In the genomic region with DNA sequence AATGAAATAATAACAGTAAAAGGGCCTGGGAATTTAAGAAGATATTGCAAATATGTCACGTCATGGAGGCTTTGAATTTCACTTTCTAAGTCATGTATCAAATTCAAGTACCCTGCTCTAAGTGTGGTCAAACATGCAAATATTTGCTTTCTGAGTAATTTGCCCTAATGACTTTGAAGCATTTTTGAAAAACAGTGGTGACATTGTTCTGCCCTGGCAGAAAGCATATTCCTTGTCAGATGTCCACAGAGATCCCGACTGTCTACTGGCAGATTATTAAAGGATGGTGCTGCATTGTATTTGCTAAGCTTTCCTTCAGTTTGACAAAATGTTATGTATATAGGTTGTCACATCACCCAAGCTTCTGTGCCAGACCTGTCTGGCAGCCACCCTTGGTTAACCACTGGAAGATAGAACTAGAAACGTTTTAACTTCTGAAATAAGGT, we compare ENCODE assay signal across 9 cellular contexts.
DNase-seq lines count a peak whose midpoint lies in the region; ATAC-seq, FAIRE-seq and TF ChIP-seq lines count a peak whose summit lies in the region.
"Had no signal": no experiment of that assay in that cellular context is flagged by ENCODE, and none has a peak within 500 bp of the region (broad histone marks: within the 10 kb centered on the region; RNA-seq: fewer than 3 reads in every experiment).

No MANE protein-coding gene starts in this region.

- peaks cover 3% of the 10 kb centered on the region for H3K27me3 Mint-ChIP-seq in activated CD4-positive, alpha-beta memory T cell treated with anti-CD3 and anti-CD28 coated beads, Interleukin-2, amount 10 ng/mL, durations not matched to agents 7 days and 5 days
- H3K27me3 Mint-ChIP-seq: activated naive CD4-positive, alpha-beta T cell treated with anti-CD3 and anti-CD28 coated beads, Interleukin-2, amount 50 U/mL, for 24 hours had no signal

- no peak for FAIRE-seq in pancreas (lab: Jason Lieb, UNC)

- TF ChIP-seq POLR2A in Peyer's patch (IDR thresholded peaks at IDR 0.05) = no peak
- no peak for TF ChIP-seq POLR2A in testis (IDR thresholded peaks at IDR 0.05)

- no peaks in the 10 kb centered on the region for H3K9me3 Mint-ChIP-seq in activated CD4-positive, alpha-beta memory T cell treated with anti-CD3 and anti-CD28 coated beads, Interleukin-2, amount 10 ng/mL, durations not matched to agents 7 days and 5 days
- H3K9me3 Mint-ChIP-seq: activated naive CD4-positive, alpha-beta T cell treated with anti-CD3 and anti-CD28 coated beads, Interleukin-2, amount 50 U/mL, for 24 hours had no signal

- DNase-seq in pancreas (no peak), Peyer's patch (no peak), cortex of kidney (lab: John Stamatoyannopoulos, UW) (no peak), testis (no peak)
- DNase-seq in activated CD4-positive, alpha-beta memory T cell treated with anti-CD3 and anti-CD28 coated beads, Interleukin-2, amount 10 ng/mL, durations not matched to agents 7 days and 5 days = no peak

- peaks cover 7% of the 10 kb centered on the region for H3K4me1 Mint-ChIP-seq in activated CD4-positive, alpha-beta memory T cell treated with anti-CD3 and anti-CD28 coated beads, Interleukin-2, amount 10 ng/mL, durations not matched to agents 7 days and 5 days
- H3K4me1 Mint-ChIP-seq: activated naive CD4-positive, alpha-beta T cell treated with anti-CD3 and anti-CD28 coated beads, Interleukin-2, amount 50 U/mL, for 24 hours had no signal

- ATAC-seq in GM18511 (IDR thresholded peaks at IDR 0.05; ENCODE audit: unreplicated experiment) (peak; percentile 66), HG03565 (IDR thresholded peaks at IDR 0.05; ENCODE audit: unreplicated experiment) (peak; percentile 53), pancreas (peak; percentile 57 to 86 (median 82))

- intact Hi-C loops in pancreas (cut with DNase I) (no loop called here), testis (cut with DNase I; ENCODE audit: low total_unique reads) (no loop called here)

- H3K27ac Mint-ChIP-seq in activated CD4-positive, alpha-beta memory T cell treated with anti-CD3 and anti-CD28 coated beads, Interleukin-2, amount 10 ng/mL, durations not matched to agents 7 days and 5 days = no peak overlapping the region
- H3K27ac Mint-ChIP-seq: activated naive CD4-positive, alpha-beta T cell treated with anti-CD3 and anti-CD28 coated beads, Interleukin-2, amount 50 U/mL, for 24 hours had no signal

- TF ChIP-seq CTCF in VCaP (conservative IDR thresholded peaks at IDR 0.05) (no peak), pancreas (IDR thresholded peaks at IDR 0.05) (no peak), Peyer's patch (IDR thresholded peaks at IDR 0.05) (no peak), testis (IDR thresholded peaks at IDR 0.05) (no peak)

- no peaks in the 10 kb centered on the region for H3K36me3 ChIP-seq in pancreas
- H3K36me3 ChIP-seq in Peyer's patch = no peaks in the 10 kb centered on the region
- no peaks in the 10 kb centered on the region for H3K36me3 ChIP-seq in testis (ENCODE audit: low read depth, missing control alignments)

- CTCF ChIA-PET in activated CD4-positive, alpha-beta memory T cell treated with anti-CD3 and anti-CD28 coated beads, Interleukin-2, amount 10 ng/mL, durations not matched to agents 7 days and 5 days (lab: Charles Lee) = no interaction called here

- no peaks in the 10 kb centered on the region for H3K27me3 ChIP-seq in pancreas
- H3K27me3 ChIP-seq in Peyer's patch = no peaks in the 10 kb centered on the region
- no peaks in the 10 kb centered on the region for H3K27me3 ChIP-seq in testis

- WGBS in pancreas, 2 donors = 5 to 6% methylated on average over 3 of the region's 3 CpGs
- 57 to 59% methylated on average over 3 of the region's 3 CpGs for WGBS in testis, 2 donors

- H3K36me3 Mint-ChIP-seq in activated CD4-positive, alpha-beta memory T cell treated with anti-CD3 and anti-CD28 coated beads, Interleukin-2, amount 10 ng/mL, durations not matched to agents 7 days and 5 days (ENCODE audit: low read depth) = peaks cover under 1% of the 10 kb centered on the region
- H3K36me3 Mint-ChIP-seq: activated naive CD4-positive, alpha-beta T cell treated with anti-CD3 and anti-CD28 coated beads, Interleukin-2, amount 50 U/mL, for 24 hours had no signal

- H3K27ac ChIP-seq in VCaP (peak overlapping the region; percentile 15), pancreas (peak overlapping the region in 2 of 4 donors; percentile 8 to 61), Peyer's patch (no peak overlapping the region), testis (no peak overlapping the region)

- H3K9me3 ChIP-seq in pancreas (no peaks in the 10 kb centered on the region), Peyer's patch (no peaks in the 10 kb centered on the region), testis (no peaks in the 10 kb centered on the region)

- H3K4me1 ChIP-seq in pancreas (peaks cover 0 to 24% (median 19%) of the 10 kb centered on the region in 3 donors), Peyer's patch (peaks cover 0 to 7% (median 0%) of the 10 kb centered on the region in 4 donors), testis (peaks cover 5% of the 10 kb centered on the region)

- H3K4me3 ChIP-seq in pancreas = no peak overlapping the region
- no peak overlapping the region for H3K4me3 ChIP-seq in Peyer's patch
- no peak overlapping the region for H3K4me3 ChIP-seq in testis

- POLR2A ChIA-PET in activated CD4-positive, alpha-beta memory T cell treated with anti-CD3 and anti-CD28 coated beads, Interleukin-2, amount 10 ng/mL, durations not matched to agents 7 days and 5 days (lab: Charles Lee) = no interaction called here

- no peak overlapping the region for H3K4me3 Mint-ChIP-seq in activated CD4-positive, alpha-beta memory T cell treated with anti-CD3 and anti-CD28 coated beads, Interleukin-2, amount 10 ng/mL, durations not matched to agents 7 days and 5 days
- H3K4me3 Mint-ChIP-seq: activated naive CD4-positive, alpha-beta T cell treated with anti-CD3 and anti-CD28 coated beads, Interleukin-2, amount 50 U/mL, for 24 hours had no signal
